ENCODE assay signal across 1 cellular context in genomic region chr3:47163990-47164848, GRCh38.
TF ChIP-seq lines count a peak whose summit lies in the region.

Gene SETD2 (minus strand): TSS chr3:47164113. CDS start chr3:47163924, 189 bp downstream.

TF ChIP-seq in GM12878, 131 proteins besides CTCF, POLR2A, EP300 and RAD21 (continued from another document and continues in another):
- TF ChIP-seq E2F8 (IDR thresholded peaks at IDR 0.05; ENCODE audit: low read depth, partially characterized antibody) (no peak), DPF2 (IDR thresholded peaks at IDR 0.05) (peak; percentile 25; the same call in 1 of the 2 replicates), SUPT20H (IDR thresholded peaks at IDR 0.05; ENCODE audit: borderline replicate concordance, control insufficient read depth, low read depth, low read length) (no peak), CHD4 (IDR thresholded peaks at IDR 0.05) (no peak), STAT1 (conservative IDR thresholded peaks at IDR 0.05) (no peak), CREB1 (IDR thresholded peaks at IDR 0.05; ENCODE audit: low read depth) (peak; percentile 59), KAT2A (conservative IDR thresholded peaks at IDR 0.05; ENCODE audit: control insufficient read depth, low read depth, low read length) (no peak), SMAD1 (IDR thresholded peaks at IDR 0.05; ENCODE audit: low read depth, partially characterized antibody) (no peak), ZBTB4 (CRISPR knock-in tag; IDR thresholded peaks at IDR 0.05) (no peak), ZBTB11 (CRISPR knock-in tag; IDR thresholded peaks at IDR 0.05) (peak; percentile 65), CHD1 (IDR thresholded peaks at IDR 0.05; ENCODE audit: low read depth, low read length) (no peak), MEF2B (IDR thresholded peaks at IDR 0.05; ENCODE audit: partially characterized antibody, poor library complexity, severe bottlenecking) (no peak), CBFB (IDR thresholded peaks at IDR 0.05; ENCODE audit: low read depth) (no peak), TAF1 (IDR thresholded peaks at IDR 0.05; ENCODE audit: borderline replicate concordance, low read depth, low read length) (peak; percentile 38; the same call in 1 of the 2 replicates), NR2C1 (IDR thresholded peaks at IDR 0.05) (peak; percentile 51), MXI1 (IDR thresholded peaks at IDR 0.05; ENCODE audit: low read depth, low read length) (no peak; the same call in none of the 2 replicates), EED (IDR thresholded peaks at IDR 0.05; ENCODE audit: low read depth) (no peak; the same call in 1 of the 2 replicates), ZBTB33 (IDR thresholded peaks at IDR 0.05) (no peak), LARP7 (IDR thresholded peaks at IDR 0.05) (peak; percentile 46; the same call in 1 of the 2 replicates), TBL1XR1 (IDR thresholded peaks at IDR 0.05; ENCODE audit: low read depth, low read length) (0 out of 2 replicates have a peak, but pooled peaks have one; percentile 51), IRF3 (IDR thresholded peaks at IDR 0.05) (no peak), TCF7 (IDR thresholded peaks at IDR 0.05; ENCODE audit: borderline replicate concordance) (no peak), RUNX3 (IDR thresholded peaks at IDR 0.05; ENCODE audit: low read length) (peak; percentile 17; the same call in 1 of the 2 replicates), CUX1 (IDR thresholded peaks at IDR 0.05; ENCODE audit: insufficient replicate concordance, low read depth, low read length) (no peak), SMC3 (IDR thresholded peaks at IDR 0.05; ENCODE audit: borderline replicate concordance, low read length) (peak; percentile 42; the same call in 1 of the 2 replicates), E4F1 (IDR thresholded peaks at IDR 0.05; ENCODE audit: borderline replicate concordance, partially characterized antibody) (no peak), JUND (IDR thresholded peaks at IDR 0.05; ENCODE audit: low read depth, low read length) (no peak), SP1 (IDR thresholded peaks at IDR 0.05; ENCODE audit: low read depth, low read length) (no peak), PKNOX1 (IDR thresholded peaks at IDR 0.05) (0 out of 2 replicates have a peak, but pooled peaks have one; percentile 12), RAD51 (IDR thresholded peaks at IDR 0.05) (no peak), NBN (IDR thresholded peaks at IDR 0.05) (no peak; the same call in 1 of the 2 replicates), MLLT1 (IDR thresholded peaks at IDR 0.05) (no peak), ASH2L (IDR thresholded peaks at IDR 0.05; ENCODE audit: borderline replicate concordance, low read depth) (no peak; the same call in 1 of the 2 replicates)
